Comparison of ENCODE assay signal across 18 cellular contexts in the genomic region with DNA sequence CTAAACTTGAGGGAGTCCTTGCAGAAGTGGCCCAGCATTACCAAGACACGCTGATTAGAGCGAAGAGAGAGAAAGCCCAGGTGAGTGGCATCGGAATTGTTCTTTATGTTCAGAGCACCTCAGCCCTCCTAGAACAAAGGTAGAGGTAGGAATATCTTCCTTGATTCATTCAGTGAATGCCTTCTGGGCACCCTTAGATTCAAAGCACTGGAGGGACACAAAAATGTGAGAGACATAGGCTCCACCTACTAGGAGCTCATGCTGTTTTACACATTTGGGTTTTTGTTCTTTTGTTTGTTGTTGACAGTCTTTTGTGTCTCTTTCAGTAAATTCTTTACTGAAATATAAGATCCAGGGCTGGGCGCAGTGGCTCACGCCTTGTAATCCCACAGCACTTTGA.
"Had no signal": no experiment of that assay in that cellular context is flagged by ENCODE, and none has a peak within 500 bp of the region (broad histone marks: within the 10 kb centered on the region; RNA-seq: fewer than 3 reads in every experiment).

No MANE protein-coding gene starts in this region.

- H3K4me1 Mint-ChIP-seq: stimulated activated naive B cell treated with anti-CD40 and anti-IgM and Interleukin-4, amounts not matched to agents 10 μg/mL and 1 μg/mL and 100 μg/mL, for 72 hours had no signal

- H3K27me3 ChIP-seq: esophagus muscularis mucosa, foreskin keratinocyte, gastroesophageal sphincter, heart left ventricle, hepatocyte, neutrophil, sigmoid colon, suprapubic skin, transverse colon, vagina had no signal

- H3K27ac Mint-ChIP-seq: stimulated activated naive B cell treated with anti-CD40 and anti-IgM and Interleukin-4, amounts not matched to agents 10 μg/mL and 1 μg/mL and 100 μg/mL, for 72 hours; stimulated activated naive CD8-positive, alpha-beta T cell treated with anti-CD3 and anti-CD28 coated beads, Interleukin-15, Interleukin-2, amounts not matched to agents 100 ng/mL and 50 ng/mL, for 24 hours had no signal

- H3K27me3 Mint-ChIP-seq: stimulated activated naive B cell treated with anti-CD40 and anti-IgM and Interleukin-4, amounts not matched to agents 10 μg/mL and 1 μg/mL and 100 μg/mL, for 72 hours; stimulated activated naive CD8-positive, alpha-beta T cell treated with anti-CD3 and anti-CD28 coated beads, Interleukin-15, Interleukin-2, amounts not matched to agents 100 ng/mL and 50 ng/mL, for 24 hours had no signal

- H3K4me2 ChIP-seq: hepatocyte had no signal

- H3K9me3 ChIP-seq: esophagus muscularis mucosa, gastroesophageal sphincter, heart left ventricle, lower lobe of right lung, neutrophil, psoas muscle, sigmoid colon, suprapubic skin, transverse colon, vagina had no signal

- H3K4me1 ChIP-seq: foreskin keratinocyte, suprapubic skin had no signal

- DNase-seq: effector CD8-positive, alpha-beta T cell; foreskin keratinocyte; heart left ventricle; left ventricle myocardium superior; lower lobe of right lung; natural killer cell; psoas muscle; right cardiac atrium; sigmoid colon; stimulated activated naive B cell treated with anti-CD40 and anti-IgM and Interleukin-4, amounts not matched to agents 10 μg/mL and 1 μg/mL and 100 μg/mL, for 72 hours; transverse colon had no signal

- H3K4me3 Mint-ChIP-seq: natural killer cell; stimulated activated naive B cell treated with anti-CD40 and anti-IgM and Interleukin-4, amounts not matched to agents 10 μg/mL and 1 μg/mL and 100 μg/mL, for 72 hours; stimulated activated naive CD8-positive, alpha-beta T cell treated with anti-CD3 and anti-CD28 coated beads, Interleukin-15, Interleukin-2, amounts not matched to agents 100 ng/mL and 50 ng/mL, for 24 hours had no signal

- H2AFZ ChIP-seq: hepatocyte had no signal

- H3K4me3 ChIP-seq: esophagus muscularis mucosa, gastroesophageal sphincter, heart left ventricle, hepatocyte, lower lobe of right lung, psoas muscle, sigmoid colon, suprapubic skin, transverse colon, vagina had no signal

- H3K9me3 Mint-ChIP-seq: natural killer cell; stimulated activated naive B cell treated with anti-CD40 and anti-IgM and Interleukin-4, amounts not matched to agents 10 μg/mL and 1 μg/mL and 100 μg/mL, for 72 hours; stimulated activated naive CD8-positive, alpha-beta T cell treated with anti-CD3 and anti-CD28 coated beads, Interleukin-15, Interleukin-2, amounts not matched to agents 100 ng/mL and 50 ng/mL, for 24 hours had no signal

- ATAC-seq: foreskin keratinocyte; gastroesophageal sphincter; heart left ventricle; left ventricle myocardium superior; lower lobe of right lung; natural killer cell; psoas muscle; right cardiac atrium; stimulated activated naive B cell treated with anti-CD40 and anti-IgM and Interleukin-4, amounts not matched to agents 10 μg/mL and 1 μg/mL and 100 μg/mL, for 72 hours had no signal

- H3K27ac ChIP-seq: esophagus muscularis mucosa, foreskin keratinocyte, gastroesophageal sphincter, heart left ventricle, hepatocyte, lower lobe of right lung, psoas muscle, sigmoid colon, suprapubic skin, transverse colon, vagina had no signal
